ENCODE assay signal across 8 cellular contexts in the genomic region with DNA sequence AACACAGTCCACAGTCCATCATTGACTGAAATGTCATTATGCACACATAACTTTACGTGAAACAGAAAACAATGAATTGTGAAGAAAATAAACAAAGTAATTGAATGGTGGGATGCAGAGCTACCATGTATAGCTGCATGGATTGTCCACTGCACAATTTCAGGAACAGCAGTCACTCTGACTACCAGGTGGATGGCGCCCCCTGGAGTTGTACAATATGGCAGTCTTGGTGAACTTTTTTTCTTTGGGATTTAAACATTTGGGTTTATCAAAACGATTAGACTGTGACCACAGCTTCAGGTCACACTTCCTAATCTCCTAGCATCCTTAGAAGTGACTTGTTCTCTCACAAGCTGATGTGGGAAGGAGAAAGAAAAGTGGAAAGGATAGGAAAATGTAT. TPM values are rescaled to one million over a fixed set of nuclear protein-coding genes. Genes with fewer than 3 reads are reported as not detected.
DNase-seq lines count a peak whose midpoint lies in the region; ATAC-seq and TF ChIP-seq lines count a peak whose summit lies in the region.

No MANE protein-coding gene starts in this region.

- no peaks in the 10 kb centered on the region for H3K36me3 Mint-ChIP-seq in activated CD8-positive, alpha-beta T cell treated with anti-CD3 and anti-CD28 coated beads for 36 hours (ENCODE audit: low read depth)

- CTCF ChIA-PET in activated CD8-positive, alpha-beta T cell treated with anti-CD3 and anti-CD28 coated beads for 36 hours (lab: Charles Lee) = interaction anchor here (0.6 to 6.5 kb wide), 18 partner anchors 9 to 1472 kb away, joined by 3 to 46 read pairs (median 4); no protein-coding TSS in a partner anchor

- H3K27ac ChIP-seq in left ventricle myocardium inferior (replicated peaks) = no peak overlapping the region

- TF ChIP-seq CTCF in activated CD8-positive, alpha-beta T cell treated with anti-CD3 and anti-CD28 coated beads for 36 hours (IDR thresholded peaks at IDR 0.05) = peak; percentile 62
- TF ChIP-seq CTCF in left ventricle myocardium inferior (IDR thresholded peaks at IDR 0.05; ENCODE audit: borderline replicate concordance) = peak; percentile 66

- DNase-seq in CMK (ENCODE audit: low read depth) (peak; percentile 34), HK-2 (ENCODE audit: unreplicated experiment) (peak; percentile 32), left ventricle myocardium inferior (peak; percentile 37), NCI-H187 treated with DMSO at 0.1 percent for 48 hours (lab: John Stamatoyannopoulos, UW) (no peak)
- peak; percentile 72 for DNase-seq in activated CD8-positive, alpha-beta T cell treated with anti-CD3 and anti-CD28 coated beads for 36 hours
- peak; percentile 17 for DNase-seq in stimulated activated CD4-positive, alpha-beta T cell treated with anti-CD3 and anti-CD28 coated beads, Interleukin-4, amount 100 ng/mL, for 1 hour

- H3K27me3 Mint-ChIP-seq in activated CD8-positive, alpha-beta T cell treated with anti-CD3 and anti-CD28 coated beads for 36 hours = no peaks in the 10 kb centered on the region

- no peak overlapping the region for H3K4me3 ChIP-seq in left ventricle myocardium inferior

- no peak overlapping the region for H3K27ac Mint-ChIP-seq in activated CD8-positive, alpha-beta T cell treated with anti-CD3 and anti-CD28 coated beads for 36 hours

- no peaks in the 10 kb centered on the region for H3K27me3 ChIP-seq in left ventricle myocardium inferior (ENCODE audit: low read depth)

- no peaks in the 10 kb centered on the region for H3K4me1 Mint-ChIP-seq in activated CD8-positive, alpha-beta T cell treated with anti-CD3 and anti-CD28 coated beads for 36 hours (ENCODE audit: low read depth)

- ATAC-seq in activated CD8-positive, alpha-beta T cell treated with anti-CD3 and anti-CD28 coated beads for 36 hours = no peak
- ATAC-seq in GM21381 (IDR thresholded peaks at IDR 0.05; ENCODE audit: unreplicated experiment) (no peak), GM21360 (IDR thresholded peaks at IDR 0.05; ENCODE audit: unreplicated experiment) (no peak)

- H3K9me3 ChIP-seq in left ventricle myocardium inferior (replicated peaks) = no peaks in the 10 kb centered on the region

- no peaks in the 10 kb centered on the region for H3K36me3 ChIP-seq in left ventricle myocardium inferior

- POLR2A ChIA-PET in activated CD8-positive, alpha-beta T cell treated with anti-CD3 and anti-CD28 coated beads for 36 hours (lab: Charles Lee) = no interaction called here

- intact Hi-C loops in activated CD8-positive, alpha-beta T cell treated with anti-CD3 and anti-CD28 coated beads for 36 hours (cut with micrococcal nuclease) = loop anchor here (2.0 to 5.0 kb wide), 2 partner anchors 137 to 373 kb away; a partner anchor contains a TSS
- intact Hi-C loops in left ventricle myocardium inferior (cut with micrococcal nuclease) = no loop called here

- no peak overlapping the region for H3K4me3 Mint-ChIP-seq in activated CD8-positive, alpha-beta T cell treated with anti-CD3 and anti-CD28 coated beads for 36 hours

- no peaks in the 10 kb centered on the region for H3K4me1 ChIP-seq in left ventricle myocardium inferior

- no peaks in the 10 kb centered on the region for H3K9me3 Mint-ChIP-seq in activated CD8-positive, alpha-beta T cell treated with anti-CD3 and anti-CD28 coated beads for 36 hours

RNA-seq across cellular contexts. Expression of a gene that starts 48.9 kb away (rescaled TPM):
- total RNA-seq in activated CD8-positive, alpha-beta T cell treated with anti-CD3 and anti-CD28 coated beads for 36 hours = 10 to 100 TPM; 60.5 to 67.4 TPM
- 52.1 TPM for total RNA-seq in left ventricle myocardium inferior
